ENCODE assay signal across 10 cellular contexts in the genomic region with DNA sequence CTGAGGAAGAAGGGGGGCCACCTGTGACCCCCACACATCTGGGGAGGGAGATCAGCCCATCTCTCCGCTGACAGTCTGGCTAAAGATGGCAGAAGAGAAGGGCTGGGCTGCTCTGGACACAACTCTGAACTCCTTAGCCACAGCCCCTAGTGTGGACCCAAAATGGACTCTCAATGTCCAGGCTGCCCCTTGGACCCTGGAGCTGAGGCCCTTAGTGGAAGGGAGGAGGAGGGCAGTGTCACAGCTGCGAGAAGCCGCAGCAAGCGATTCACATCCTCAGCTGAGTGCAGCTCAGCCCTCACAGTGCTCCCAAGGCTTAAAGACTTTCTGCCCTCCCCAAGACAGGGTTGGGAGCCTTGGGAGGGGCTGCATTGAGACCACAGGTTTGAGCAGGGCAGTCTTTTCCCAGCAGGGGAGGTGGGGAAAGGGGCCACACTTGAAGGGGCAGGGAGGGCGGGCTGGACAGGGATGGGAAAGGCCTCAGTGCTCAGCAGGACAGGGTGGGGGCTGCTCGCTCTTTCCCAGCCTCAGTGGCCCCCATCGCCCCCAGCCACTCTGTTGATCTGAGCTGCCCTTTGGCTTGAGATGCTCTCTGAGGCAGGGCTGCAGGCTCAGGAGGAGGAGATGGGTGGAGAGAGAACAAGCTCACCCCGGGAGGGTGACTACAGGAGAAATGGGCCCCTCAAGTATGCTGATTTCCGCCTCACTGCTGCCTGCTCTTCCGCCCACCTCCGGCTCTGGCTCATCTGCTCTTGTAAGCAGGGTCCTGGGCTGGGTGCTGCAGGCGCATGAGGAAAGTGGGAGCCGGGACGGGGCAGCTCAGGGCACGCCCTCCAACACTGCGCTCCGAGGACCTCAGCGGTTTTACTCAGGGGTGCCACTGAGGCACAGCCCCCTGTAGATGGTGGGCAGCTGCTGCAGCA. TPM values are rescaled to one million over a fixed set of nuclear protein-coding genes. Genes with fewer than 3 reads are reported as not detected.
DNase-seq lines count a peak whose midpoint lies in the region; ATAC-seq and TF ChIP-seq lines count a peak whose summit lies in the region.
"Had no signal": no experiment of that assay in that cellular context is flagged by ENCODE, and none has a peak within 500 bp of the region (broad histone marks: within the 10 kb centered on the region; RNA-seq: fewer than 3 reads in every experiment).

No MANE protein-coding gene starts in this region.

- intact Hi-C loops in Right ventricle myocardium inferior (cut with DNase I) (loop anchor here (2.0 kb wide), 1 partner anchor 48 kb away; no protein-coding TSS in a partner anchor), left cardiac atrium (cut with DNase I) (loop anchor here in 1 of 2 donors (5.0 kb wide), 1 partner anchor 34 kb away; no protein-coding TSS in a partner anchor), adrenal gland (cut with DNase I) (loop anchor here in 1 of 2 donors (5.0 kb wide), 1 partner anchor 39 kb away; no protein-coding TSS in a partner anchor), mucosa of descending colon (cut with DNase I, micrococcal nuclease) (loop anchor here in 1 of 2 donors (10.0 kb wide), 1 partner anchor 52 kb away; a partner anchor contains a TSS), testis (cut with DNase I; ENCODE audit: low total_unique reads) (no loop called here)

- TF ChIP-seq EP300 in tibial nerve (IDR thresholded peaks at IDR 0.05): no peak

- TF ChIP-seq POLR2A in adrenal gland (IDR thresholded peaks at IDR 0.05) (no peak), tibial nerve (IDR thresholded peaks at IDR 0.05) (no peak), testis (IDR thresholded peaks at IDR 0.05) (no peak)

- H3K4me1 ChIP-seq in adrenal gland (replicated peaks in 1 of 2) (peaks cover 16 to 30% of the 10 kb centered on the region in 2 donors), mucosa of descending colon (ENCODE audit: low read depth) (peaks cover 14% of the 10 kb centered on the region), tibial nerve (peaks cover 0 to 49% (median 25%) of the 10 kb centered on the region in 4 donors), testis (peaks cover 12% of the 10 kb centered on the region)

- H3K27ac ChIP-seq in adrenal gland (peak overlapping the region in 4 of 5 donors; percentile 77 to 91 (median 84)), tibial nerve (peak overlapping the region; percentile 16 to 86 (median 78)), testis (peak overlapping the region in 1 of 2 donors; percentile 22)

- 91 to 93% (median 92%) methylated on average over 11 to 18 of the region's 18 CpGs for whole genome bisulfite sequencing in adrenal gland, 4 donors
- 77% methylated on average over 17 to 18 of the region's 18 CpGs for WGBS in tibial nerve, 2 donors
- WGBS in testis, 2 donors: 95% methylated on average over 18 of the region's 18 CpGs; no CpG with 5 or more reads in 1 of the 2 donors

- POLR2A ChIA-PET in HEK293T (lab: Yijun Ruan, JAX): no interaction called here

- no peaks in the 10 kb centered on the region for H3K27me3 ChIP-seq in adrenal gland
- no peaks in the 10 kb centered on the region for H3K27me3 ChIP-seq in tibial nerve
- H3K27me3 ChIP-seq in testis: no peaks in the 10 kb centered on the region

- TF ChIP-seq CTCF in adrenal gland (IDR thresholded peaks at IDR 0.05) (peak in 1 of 6 experiments; percentile 1), mucosa of descending colon (IDR thresholded peaks at IDR 0.05) (no peak), tibial nerve (IDR thresholded peaks at IDR 0.05) (no peak), testis (IDR thresholded peaks at IDR 0.05) (no peak)

- peak; percentile 70 for DNase-seq in Right ventricle myocardium inferior (ENCODE audit: missing footprints)
- DNase-seq in left cardiac atrium: no peak
- DNase-seq in adrenal gland: no peak
- no peak for DNase-seq in mucosa of descending colon
- DNase-seq in tibial nerve (ENCODE audit: low spot score in 2 of 2): no peak
- no peak for DNase-seq in HEK293T (ENCODE audit: extremely low spot score)
- no peak for DNase-seq in testis
- no peak for DNase-seq in NCI-H2227 treated with DMSO at 0.1 percent for 48 hours (lab: John Stamatoyannopoulos, UW)
- DNase-seq: AML-193 had no signal

- H3K9me3 ChIP-seq in adrenal gland (replicated peaks in 1 of 3): no peaks in the 10 kb centered on the region
- H3K9me3 ChIP-seq in mucosa of descending colon: no peaks in the 10 kb centered on the region
- no peaks in the 10 kb centered on the region for H3K9me3 ChIP-seq in tibial nerve
- no peaks in the 10 kb centered on the region for H3K9me3 ChIP-seq in testis

- CTCF ChIA-PET in HEK293T (lab: Yijun Ruan, JAX): no interaction called here

- H3K36me3 ChIP-seq in adrenal gland (replicated peaks in 1 of 2): no peaks in the 10 kb centered on the region
- H3K36me3 ChIP-seq in mucosa of descending colon (ENCODE audit: low read depth): no peaks in the 10 kb centered on the region
- H3K36me3 ChIP-seq in tibial nerve: peaks cover 0 to 16% (median 0%) of the 10 kb centered on the region in 3 donors
- no peaks in the 10 kb centered on the region for H3K36me3 ChIP-seq in testis (ENCODE audit: low read depth, missing control alignments)

- H3K4me3 ChIP-seq in adrenal gland (no peak overlapping the region), mucosa of descending colon (no peak overlapping the region), tibial nerve (no peak overlapping the region), testis (no peak overlapping the region)

- no peak for ATAC-seq in Right ventricle myocardium inferior
- ATAC-seq in left cardiac atrium: no peak
- peak; percentile 7 for ATAC-seq in mucosa of descending colon
- ATAC-seq: Panc1 had no signal

TF ChIP-seq in HEK293T, 16 proteins besides CTCF, POLR2A, EP300 and RAD21:
- TF ChIP-seq ZNF384 (IDR thresholded peaks at IDR 0.05) (no peak), SP1 (IDR thresholded peaks at IDR 0.05) (no peak), LEF1 (IDR thresholded peaks at IDR 0.05; ENCODE audit: borderline replicate concordance) (no peak), L3MBTL2 (conservative IDR thresholded peaks at IDR 0.05) (no peak)

RNA-seq across cellular contexts. Expression of a gene that starts 50.9 kb away (rescaled TPM):
- total RNA-seq in Right ventricle myocardium inferior (88.4 TPM), left cardiac atrium (10 to 100 TPM; 50.7 to 51.4 TPM), adrenal gland (100 to 1,000 TPM in 1 of 8 donors, 10 to 100 TPM in 7; 60.1 to 127 (median 76.2) TPM), mucosa of descending colon (100 to 1,000 TPM in 1 of 3 donors, 10 to 100 TPM in 2; 11.8 to 151 (median 28.2) TPM), tibial nerve (10 to 100 TPM; 24.1 to 40.6 (median 35.4) TPM), testis (10 to 100 TPM; 25.6 to 28.7 TPM)
- polyA plus RNA-seq in adrenal gland (100 to 1,000 TPM in 1 of 3 donors, 10 to 100 TPM in 2; 32.4 to 145 (median 39.2) TPM), testis (ENCODE audit: insufficient read depth, low read depth, low replicate concordance) (24.6 TPM)
